ENCODE assay signal across 8 cellular contexts in the genomic region with DNA sequence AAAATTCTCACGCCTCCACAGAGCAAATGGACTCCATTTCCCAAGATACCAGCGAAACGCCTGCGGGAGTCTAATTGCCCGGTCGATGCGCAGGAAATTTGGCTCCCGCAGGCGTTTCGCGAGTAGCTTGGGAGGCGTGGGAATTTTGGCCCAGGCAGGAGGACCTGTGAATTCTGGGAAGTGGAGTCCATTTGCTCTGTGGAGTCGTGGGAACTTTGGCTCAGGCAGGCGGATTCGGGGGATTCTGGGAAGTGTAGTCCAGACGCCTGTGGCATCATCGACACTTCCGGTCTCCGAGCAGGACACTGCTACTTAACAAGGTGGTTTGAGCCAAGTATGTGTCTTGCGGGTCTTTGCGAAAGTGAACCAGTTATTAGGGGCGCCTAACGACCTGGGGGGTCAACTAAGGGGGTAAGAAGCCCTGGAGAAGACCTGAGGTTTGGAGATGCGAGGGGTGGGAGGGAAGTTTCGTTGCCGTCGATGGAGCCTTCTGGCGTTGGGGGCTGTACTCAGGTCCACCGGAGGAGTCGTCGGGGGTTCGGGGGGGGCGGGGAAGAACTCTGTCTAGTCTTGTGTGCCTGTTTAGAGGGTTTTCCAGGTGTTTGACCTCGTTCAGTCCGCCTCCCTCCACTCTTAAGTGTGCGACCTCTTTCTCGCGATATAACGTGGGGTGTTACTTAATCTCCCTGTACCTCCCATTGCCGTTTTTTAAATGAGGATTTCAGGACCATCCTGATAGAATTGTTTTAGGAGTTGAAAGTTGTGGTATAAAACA. TPM values are rescaled to one million over a fixed set of nuclear protein-coding genes. Genes with fewer than 3 reads are reported as not detected.
DNase-seq lines count a peak whose midpoint lies in the region; ATAC-seq and TF ChIP-seq lines count a peak whose summit lies in the region.

A gene (plus strand): TSS at position 277 of the 775 bp plus-strand sequence. CDS start 4,356 bp downstream, outside the sequence.

- peaks cover 10 to 28% (median 23%) of the 10 kb centered on the region in 3 donors for H3K36me3 Mint-ChIP-seq in CD8-positive, alpha-beta memory T cell
- peaks cover 11% of the 10 kb centered on the region for H3K36me3 Mint-ChIP-seq in IgD-negative memory B cell
- peaks cover 21% of the 10 kb centered on the region for H3K36me3 Mint-ChIP-seq in activated T-helper 2 cell treated with anti-CD3 and anti-CD28 coated beads, Interferon-gamma antibody, Interleukin-2, Interleukin-4, amounts not matched to agents 10 μg/mL and 5 μg/mL and 100 μg/mL, durations not matched to agents 14 hours and 24 hours and 36 hours (ENCODE audit: low read depth)
- peaks cover 16 to 28% (median 20%) of the 10 kb centered on the region in 3 donors for H3K36me3 Mint-ChIP-seq in naive thymus-derived CD8-positive, alpha-beta T cell
- peaks cover 9% of the 10 kb centered on the region for H3K36me3 Mint-ChIP-seq in stimulated activated effector memory CD8-positive, alpha-beta T cell treated with anti-CD3 and anti-CD28 coated beads, Interleukin-12 subunit alpha, Interleukin-12 subunit beta, amount 100 ng/mL, for 72 hours

- H3K27ac ChIP-seq in CD8-positive, alpha-beta memory T cell (ENCODE audit: low read depth, low read length): peak within 1 kb of the TSS; percentile 39

- no peak for TF ChIP-seq CTCF in fibroblast of the aortic adventitia (IDR thresholded peaks at IDR 0.05; ENCODE audit: insufficient read depth, low read length)

- H3K4me3 Mint-ChIP-seq in CD8-positive, alpha-beta memory T cell: peak within 1 kb of the TSS; percentile 89 to 99 (median 98)
- H3K4me3 Mint-ChIP-seq in IgD-negative memory B cell: peak within 1 kb of the TSS; percentile 94 to 99 (median 98)
- H3K4me3 Mint-ChIP-seq in activated T-helper 2 cell treated with anti-CD3 and anti-CD28 coated beads, Interferon-gamma antibody, Interleukin-2, Interleukin-4, amounts not matched to agents 10 μg/mL and 5 μg/mL and 100 μg/mL, durations not matched to agents 14 hours and 24 hours and 36 hours (ENCODE audit: low read depth): peak within 1 kb of the TSS; percentile 95
- H3K4me3 Mint-ChIP-seq in naive thymus-derived CD8-positive, alpha-beta T cell: peak within 1 kb of the TSS; percentile 86 to 99 (median 96)
- peak within 1 kb of the TSS; percentile 82 for H3K4me3 Mint-ChIP-seq in stimulated activated effector memory CD8-positive, alpha-beta T cell treated with anti-CD3 and anti-CD28 coated beads, Interleukin-12 subunit alpha, Interleukin-12 subunit beta, amount 100 ng/mL, for 72 hours

- intact Hi-C loops in activated T-helper 2 cell treated with anti-CD3 and anti-CD28 coated beads, Interferon-gamma antibody, Interleukin-2, Interleukin-4, amounts not matched to agents 10 μg/mL and 5 μg/mL and 100 μg/mL, durations not matched to agents 14 hours and 24 hours and 36 hours (cut with micrococcal nuclease): loop anchor here (1.0 to 5.0 kb wide), 3 partner anchors 18 to 88 kb away; a partner anchor contains a TSS

- H3K9me3 Mint-ChIP-seq in CD8-positive, alpha-beta memory T cell: peaks cover 0 to 8% (median 3%) of the 10 kb centered on the region in 5 donors
- H3K9me3 Mint-ChIP-seq in IgD-negative memory B cell: peaks cover 0 to 15% (median 0%) of the 10 kb centered on the region in 3 donors
- peaks cover 41% of the 10 kb centered on the region for H3K9me3 Mint-ChIP-seq in activated T-helper 2 cell treated with anti-CD3 and anti-CD28 coated beads, Interferon-gamma antibody, Interleukin-2, Interleukin-4, amounts not matched to agents 10 μg/mL and 5 μg/mL and 100 μg/mL, durations not matched to agents 14 hours and 24 hours and 36 hours
- peaks cover 0 to 19% (median 10%) of the 10 kb centered on the region in 9 donors for H3K9me3 Mint-ChIP-seq in naive thymus-derived CD8-positive, alpha-beta T cell
- peaks cover 9% of the 10 kb centered on the region for H3K9me3 Mint-ChIP-seq in stimulated activated effector memory CD8-positive, alpha-beta T cell treated with anti-CD3 and anti-CD28 coated beads, Interleukin-12 subunit alpha, Interleukin-12 subunit beta, amount 100 ng/mL, for 72 hours

- H3K27me3 ChIP-seq in CD8-positive, alpha-beta memory T cell (ENCODE audit: insufficient read depth, low read length, poor library complexity, severe bottlenecking): no peaks in the 10 kb centered on the region

- CTCF ChIA-PET in CD8-positive, alpha-beta memory T cell (lab: Charles Lee): no interaction called here

- peak within 1 kb of the TSS; percentile 43 to 99 (median 95) for H3K27ac Mint-ChIP-seq in CD8-positive, alpha-beta memory T cell
- H3K27ac Mint-ChIP-seq in IgD-negative memory B cell: peak within 1 kb of the TSS; percentile 42 to 97 (median 67)
- peak within 1 kb of the TSS; percentile 90 for H3K27ac Mint-ChIP-seq in activated T-helper 2 cell treated with anti-CD3 and anti-CD28 coated beads, Interferon-gamma antibody, Interleukin-2, Interleukin-4, amounts not matched to agents 10 μg/mL and 5 μg/mL and 100 μg/mL, durations not matched to agents 14 hours and 24 hours and 36 hours
- peak within 1 kb of the TSS; percentile 81 to 98 (median 96) for H3K27ac Mint-ChIP-seq in naive thymus-derived CD8-positive, alpha-beta T cell
- peak within 1 kb of the TSS; percentile 90 for H3K27ac Mint-ChIP-seq in stimulated activated effector memory CD8-positive, alpha-beta T cell treated with anti-CD3 and anti-CD28 coated beads, Interleukin-12 subunit alpha, Interleukin-12 subunit beta, amount 100 ng/mL, for 72 hours

- POLR2A ChIA-PET in CD8-positive, alpha-beta memory T cell (lab: Charles Lee): interaction anchor here (1.4 kb wide), 1 partner anchor 18 kb away, joined by 3 read pairs; no protein-coding TSS in a partner anchor
- POLR2A ChIA-PET in naive thymus-derived CD8-positive, alpha-beta T cell (lab: Charles Lee): no interaction called here

- no peaks in the 10 kb centered on the region for H3K9me3 ChIP-seq in CD8-positive, alpha-beta memory T cell (ENCODE audit: low read length)

- H3K36me3 ChIP-seq in CD8-positive, alpha-beta memory T cell (ENCODE audit: insufficient read depth, low read length): no peaks in the 10 kb centered on the region

- ATAC-seq in GM21515 (IDR thresholded peaks at IDR 0.05; ENCODE audit: unreplicated experiment): peak; percentile 85
- peak; percentile 87 to 94 for ATAC-seq in naive thymus-derived CD8-positive, alpha-beta T cell
- peak; percentile 97 for ATAC-seq in stimulated activated effector memory CD8-positive, alpha-beta T cell treated with anti-CD3 and anti-CD28 coated beads, Interleukin-12 subunit alpha, Interleukin-12 subunit beta, amount 100 ng/mL, for 72 hours

- H3K4me1 ChIP-seq in CD8-positive, alpha-beta memory T cell (ENCODE audit: insufficient read depth, low read length): peaks cover 6% of the 10 kb centered on the region

- peak within 1 kb of the TSS; percentile 92 for H3K4me3 ChIP-seq in CD8-positive, alpha-beta memory T cell (ENCODE audit: low read length)
- H3K4me3 ChIP-seq in fibroblast of the aortic adventitia (ENCODE audit: low read depth, low read length): peak within 1 kb of the TSS; percentile 91

- peak; percentile 50 to 77 (median 64) for DNase-seq in CD8-positive, alpha-beta memory T cell
- DNase-seq in RPMI8226 (peak; percentile 73), fibroblast of the aortic adventitia (ENCODE audit: low read depth) (peak; percentile 97)
- DNase-seq in activated T-helper 2 cell treated with anti-CD3 and anti-CD28 coated beads, Interferon-gamma antibody, Interleukin-2, Interleukin-4, amounts not matched to agents 10 μg/mL and 5 μg/mL and 100 μg/mL, durations not matched to agents 14 hours and 24 hours and 36 hours (ENCODE audit: low spot score): peak; percentile 59
- peak; percentile 30 to 82 (median 66) for DNase-seq in naive thymus-derived CD8-positive, alpha-beta T cell
- peak; percentile 48 to 87 for DNase-seq in stimulated activated effector memory CD8-positive, alpha-beta T cell treated with anti-CD3 and anti-CD28 coated beads, Interleukin-12 subunit alpha, Interleukin-12 subunit beta, amount 100 ng/mL, for 72 hours (ENCODE audit: low spot score in 2 of 2)

- peaks cover 15 to 26% (median 15%) of the 10 kb centered on the region in 3 donors for H3K4me1 Mint-ChIP-seq in CD8-positive, alpha-beta memory T cell
- H3K4me1 Mint-ChIP-seq in IgD-negative memory B cell: peaks cover 0 to 12% (median 9%) of the 10 kb centered on the region in 3 donors
- peaks cover 9% of the 10 kb centered on the region for H3K4me1 Mint-ChIP-seq in activated T-helper 2 cell treated with anti-CD3 and anti-CD28 coated beads, Interferon-gamma antibody, Interleukin-2, Interleukin-4, amounts not matched to agents 10 μg/mL and 5 μg/mL and 100 μg/mL, durations not matched to agents 14 hours and 24 hours and 36 hours (ENCODE audit: low read depth)
- H3K4me1 Mint-ChIP-seq in naive thymus-derived CD8-positive, alpha-beta T cell: peaks cover 7 to 26% (median 16%) of the 10 kb centered on the region in 4 donors
- peaks cover 5% of the 10 kb centered on the region for H3K4me1 Mint-ChIP-seq in stimulated activated effector memory CD8-positive, alpha-beta T cell treated with anti-CD3 and anti-CD28 coated beads, Interleukin-12 subunit alpha, Interleukin-12 subunit beta, amount 100 ng/mL, for 72 hours

- no peaks in the 10 kb centered on the region for H3K27me3 Mint-ChIP-seq in CD8-positive, alpha-beta memory T cell
- H3K27me3 Mint-ChIP-seq in IgD-negative memory B cell: no peaks in the 10 kb centered on the region
- H3K27me3 Mint-ChIP-seq in activated T-helper 2 cell treated with anti-CD3 and anti-CD28 coated beads, Interferon-gamma antibody, Interleukin-2, Interleukin-4, amounts not matched to agents 10 μg/mL and 5 μg/mL and 100 μg/mL, durations not matched to agents 14 hours and 24 hours and 36 hours (ENCODE audit: low read depth): no peaks in the 10 kb centered on the region
- no peaks in the 10 kb centered on the region for H3K27me3 Mint-ChIP-seq in naive thymus-derived CD8-positive, alpha-beta T cell

RNA-seq across cellular contexts. Expression of the gene that starts here (rescaled TPM):
- total RNA-seq in CD8-positive, alpha-beta memory T cell: 1 to 10 TPM; 5.0 to 5.4 TPM
- 5.8 TPM for polyA plus RNA-seq in CD8-positive, alpha-beta memory T cell
- polyA plus RNA-seq in IgD-negative memory B cell: 2.3 TPM
- total RNA-seq in activated T-helper 2 cell treated with anti-CD3 and anti-CD28 coated beads, Interferon-gamma antibody, Interleukin-2, Interleukin-4, amounts not matched to agents 10 μg/mL and 5 μg/mL and 100 μg/mL, durations not matched to agents 14 hours and 24 hours and 36 hours: 4.7 and 5.5 TPM in 2 replicates
- 0.90 and 10.0 TPM in 2 replicates for total RNA-seq in fibroblast of the aortic adventitia (ENCODE audit: low replicate concordance)
- total RNA-seq in naive thymus-derived CD8-positive, alpha-beta T cell: 10 to 100 TPM; 13.2 to 13.7 TPM
- 1 to 10 TPM in 2 of 3 donors, under 1 TPM in 1; 0.58 to 2.3 (median 2.3) TPM for polyA plus RNA-seq in naive thymus-derived CD8-positive, alpha-beta T cell

Comparison
In these comparisons a context has a peak if more than half of its experiments do, and no peak if none do; other contexts are left out.
1. Peak in every context shown above with its lines: DNase-seq, ATAC-seq, H3K4me3 ChIP-seq and H3K27ac ChIP-seq.